In the genomic region with DNA sequence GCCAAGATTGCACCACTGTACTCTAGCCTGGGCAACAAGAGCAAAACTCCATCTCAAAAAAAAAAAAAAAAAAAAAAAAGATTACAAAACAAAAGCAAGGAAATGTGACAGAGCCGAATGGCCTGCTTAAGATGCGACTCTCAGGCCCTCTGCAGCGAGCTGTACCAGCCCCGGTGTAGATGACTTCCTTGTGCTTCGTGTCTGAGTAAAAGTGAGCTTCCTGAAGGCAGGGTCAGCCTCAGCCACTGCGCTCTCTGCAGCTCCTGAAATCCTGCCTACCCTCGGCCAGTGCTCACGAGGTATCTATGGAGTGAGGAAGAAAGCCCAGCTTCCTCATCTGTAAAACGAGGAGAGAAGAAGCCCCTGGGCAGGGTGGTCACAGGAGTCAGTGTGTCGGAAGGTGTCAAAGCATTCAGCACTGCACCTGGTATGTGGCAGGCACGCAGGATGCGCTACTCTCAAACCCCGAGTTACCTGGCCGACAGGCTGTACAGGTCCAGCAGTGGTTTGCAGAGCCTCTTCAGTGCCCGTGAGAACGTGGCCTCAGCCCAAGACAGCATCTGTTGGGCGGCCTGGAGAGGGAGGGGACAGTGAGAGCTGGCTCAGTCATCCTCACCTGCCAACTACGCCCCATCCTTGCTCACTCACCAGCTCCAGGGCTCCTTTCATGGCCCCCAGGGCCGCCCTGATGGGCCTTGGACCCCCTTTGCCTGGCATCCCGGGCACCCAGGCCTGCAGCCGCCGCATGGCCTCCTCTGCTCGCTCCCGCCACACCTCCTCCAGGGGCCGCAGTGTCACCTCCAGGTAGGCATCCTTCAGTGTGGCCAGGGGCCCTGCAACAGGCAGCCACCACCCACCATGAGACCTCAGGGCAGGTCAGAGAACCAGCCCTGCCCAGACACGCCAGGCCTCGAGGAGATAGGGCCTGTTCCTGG, we compare ENCODE assay signal across 22 cellular contexts. TPM values are rescaled to one million over a fixed set of nuclear protein-coding genes. Genes with fewer than 3 reads are reported as not detected.
A peak's percentile ranks its signal among the peaks of the same experiment; 100 is the strongest.
DNase-seq lines count a peak whose midpoint lies in the region; ATAC-seq and TF ChIP-seq lines count a peak whose summit lies in the region.
"Had no signal": no experiment of that assay in that cellular context is flagged by ENCODE, and none has a peak within 500 bp of the region (broad histone marks: within the 10 kb centered on the region; RNA-seq: fewer than 3 reads in every experiment).

No MANE protein-coding gene starts in this region.

- H3K9me3 ChIP-seq in right cardiac atrium (ENCODE audit: control insufficient read depth, low read length): no peaks in the 10 kb centered on the region
- H3K9me3 ChIP-seq: right lobe of liver, SJSA1, tibial artery had no signal

- ATAC-seq in Right ventricle myocardium inferior: no peak
- no peak for ATAC-seq in right cardiac atrium
- ATAC-seq in stimulated activated naive B cell treated with anti-CD40 and anti-IgM and Interleukin-4, amounts not matched to agents 10 μg/mL and 1 μg/mL and 100 μg/mL, for 72 hours (replicated peaks): no peak
- ATAC-seq in GM21737 (IDR thresholded peaks at IDR 0.05; ENCODE audit: unreplicated experiment): no peak
- ATAC-seq in stimulated activated naive CD8-positive, alpha-beta T cell treated with anti-CD3 and anti-CD28 coated beads, Interleukin-15, Interleukin-2, amounts not matched to agents 100 U/mL and 50 U/mL, for 24 hours: no peak
- ATAC-seq: activated T-cell treated with anti-CD3 and anti-CD28 coated beads, Interleukin-2, amount 50 U/mL, for 4 hours; right lobe of liver had no signal

- no peaks in the 10 kb centered on the region for H3K36me3 Mint-ChIP-seq in glutamatergic neuron (ENCODE audit: unreplicated experiment)
- peaks cover 0 to 2% of the 10 kb centered on the region in 2 donors for H3K36me3 Mint-ChIP-seq in stimulated activated naive B cell treated with anti-CD40 and anti-IgM and Interleukin-4, amounts not matched to agents 10 μg/mL and 1 μg/mL and 100 μg/mL, for 72 hours
- H3K36me3 Mint-ChIP-seq in activated naive CD8-positive, alpha-beta T cell treated with anti-CD3 and anti-CD28 coated beads for 36 hours: no peaks in the 10 kb centered on the region
- H3K36me3 Mint-ChIP-seq: activated naive CD4-positive, alpha-beta T cell treated with anti-CD3 and anti-CD28 coated beads, Interleukin-2, amount 10 ng/mL, durations not matched to agents 7 days and 5 days had no signal

- no peak for TF ChIP-seq CTCF in glutamatergic neuron (IDR thresholded peaks at IDR 0.05; ENCODE audit: partially characterized antibody, unreplicated experiment)

- intact Hi-C loops in Right ventricle myocardium inferior (cut with DNase I): no loop called here
- intact Hi-C loops in right cardiac atrium (cut with DNase I): loop anchor here in 1 of 4 donors (10.0 kb wide), 2 partner anchors 415 to 675 kb away; no protein-coding TSS in a partner anchor

- H3K9me3 Mint-ChIP-seq in glutamatergic neuron (ENCODE audit: unreplicated experiment): no peaks in the 10 kb centered on the region
- no peaks in the 10 kb centered on the region for H3K9me3 Mint-ChIP-seq in stimulated activated naive B cell treated with anti-CD40 and anti-IgM and Interleukin-4, amounts not matched to agents 10 μg/mL and 1 μg/mL and 100 μg/mL, for 72 hours
- H3K9me3 Mint-ChIP-seq in activated naive CD8-positive, alpha-beta T cell treated with anti-CD3 and anti-CD28 coated beads for 36 hours: no peaks in the 10 kb centered on the region
- H3K9me3 Mint-ChIP-seq: activated CD4-positive, alpha-beta memory T cell treated with anti-CD3 and anti-CD28 coated beads, Interleukin-2, amount 10 ng/mL, durations not matched to agents 7 days and 5 days; activated naive CD4-positive, alpha-beta T cell treated with anti-CD3 and anti-CD28 coated beads, Interleukin-2, amount 10 ng/mL, durations not matched to agents 7 days and 5 days; activated T-cell treated with anti-CD3 and anti-CD28 coated beads, Interleukin-2, amount 50 U/mL, for 4 hours; CD8-positive, alpha-beta memory T cell had no signal

- H3K27ac ChIP-seq in right cardiac atrium (ENCODE audit: low read length): no peak overlapping the region
- H3K27ac ChIP-seq: right lobe of liver, SJSA1, tibial artery had no signal

- H3K27me3 ChIP-seq in right cardiac atrium (ENCODE audit: control insufficient read depth, insufficient read depth): no peaks in the 10 kb centered on the region
- H3K27me3 ChIP-seq: right lobe of liver, SJSA1, tibial artery had no signal

- no peak overlapping the region for H3K4me3 Mint-ChIP-seq in glutamatergic neuron (ENCODE audit: unreplicated experiment)
- H3K4me3 Mint-ChIP-seq in stimulated activated naive B cell treated with anti-CD40 and anti-IgM and Interleukin-4, amounts not matched to agents 10 μg/mL and 1 μg/mL and 100 μg/mL, for 72 hours: no peak overlapping the region
- no peak overlapping the region for H3K4me3 Mint-ChIP-seq in activated naive CD8-positive, alpha-beta T cell treated with anti-CD3 and anti-CD28 coated beads for 36 hours
- H3K4me3 Mint-ChIP-seq: activated CD4-positive, alpha-beta memory T cell treated with anti-CD3 and anti-CD28 coated beads, Interleukin-2, amount 10 ng/mL, durations not matched to agents 7 days and 5 days; activated naive CD4-positive, alpha-beta T cell treated with anti-CD3 and anti-CD28 coated beads, Interleukin-2, amount 10 ng/mL, durations not matched to agents 7 days and 5 days; activated T-cell treated with anti-CD3 and anti-CD28 coated beads, Interleukin-2, amount 50 U/mL, for 4 hours; CD8-positive, alpha-beta memory T cell; immature natural killer cell had no signal

- no peak overlapping the region for H3K27ac Mint-ChIP-seq in glutamatergic neuron (ENCODE audit: unreplicated experiment)
- H3K27ac Mint-ChIP-seq in stimulated activated naive B cell treated with anti-CD40 and anti-IgM and Interleukin-4, amounts not matched to agents 10 μg/mL and 1 μg/mL and 100 μg/mL, for 72 hours: peak overlapping the region; percentile 25
- no peak overlapping the region for H3K27ac Mint-ChIP-seq in activated naive CD8-positive, alpha-beta T cell treated with anti-CD3 and anti-CD28 coated beads for 36 hours
- H3K27ac Mint-ChIP-seq: activated naive CD4-positive, alpha-beta T cell treated with anti-CD3 and anti-CD28 coated beads, Interleukin-2, amount 10 ng/mL, durations not matched to agents 7 days and 5 days; immature natural killer cell had no signal

- H3K4me3 ChIP-seq in right cardiac atrium (ENCODE audit: low read length): no peak overlapping the region
- H3K4me3 ChIP-seq: right lobe of liver, SJSA1, tibial artery had no signal

- no peaks in the 10 kb centered on the region for H3K4me1 ChIP-seq in right cardiac atrium (ENCODE audit: control insufficient read depth, insufficient read depth, low read length)
- H3K4me1 ChIP-seq: right lobe of liver had no signal

- 84% methylated on average over 27 of the region's 27 CpGs for WGBS in right cardiac atrium

- peak; percentile 58 for DNase-seq in Right ventricle myocardium inferior (ENCODE audit: missing footprints)
- no peak for DNase-seq in right cardiac atrium
- peak; percentile 38 for DNase-seq in NCI-H2029 (lab: John Stamatoyannopoulos, UW)
- peak; percentile 14 for DNase-seq in glutamatergic neuron
- DNase-seq in stimulated activated naive B cell treated with anti-CD40 and anti-IgM and Interleukin-4, amounts not matched to agents 10 μg/mL and 1 μg/mL and 100 μg/mL, for 72 hours: no peak
- no peak for DNase-seq in stimulated activated naive CD8-positive, alpha-beta T cell treated with anti-CD3 and anti-CD28 coated beads, Interleukin-15, Interleukin-2, amounts not matched to agents 100 U/mL and 50 U/mL, for 24 hours
- DNase-seq in activated naive CD8-positive, alpha-beta T cell treated with anti-CD3 and anti-CD28 coated beads for 36 hours: no peak
- DNase-seq: activated CD4-positive, alpha-beta memory T cell treated with anti-CD3 and anti-CD28 coated beads, Interleukin-2, amount 10 ng/mL, durations not matched to agents 7 days and 5 days; activated CD4-positive, CD25-positive, alpha-beta regulatory T cell; activated naive CD4-positive, alpha-beta T cell treated with anti-CD3 and anti-CD28 coated beads, Interleukin-2, amount 10 ng/mL, durations not matched to agents 7 days and 5 days; activated T-cell treated with anti-CD3 and anti-CD28 coated beads, Interleukin-2, amount 50 U/mL, for 4 hours; CD8-positive, alpha-beta memory T cell; EL; head of caudate nucleus; immature natural killer cell; NCI-H524 treated with DMSO at 0.1 percent for 48 hours; occipital lobe; stimulated activated naive CD4-positive, alpha-beta T cell treated with Interleukin-2 at 50 U/mL for 16 hours had no signal

- H3K4me1 Mint-ChIP-seq in glutamatergic neuron (ENCODE audit: low read depth, unreplicated experiment): peaks cover 10% of the 10 kb centered on the region
- peaks cover 17% of the 10 kb centered on the region in 2 donors for H3K4me1 Mint-ChIP-seq in stimulated activated naive B cell treated with anti-CD40 and anti-IgM and Interleukin-4, amounts not matched to agents 10 μg/mL and 1 μg/mL and 100 μg/mL, for 72 hours
- peaks cover 3% of the 10 kb centered on the region for H3K4me1 Mint-ChIP-seq in activated naive CD8-positive, alpha-beta T cell treated with anti-CD3 and anti-CD28 coated beads for 36 hours
- H3K4me1 Mint-ChIP-seq: CD8-positive, alpha-beta memory T cell; immature natural killer cell had no signal

- no peaks in the 10 kb centered on the region for H3K27me3 Mint-ChIP-seq in glutamatergic neuron (ENCODE audit: unreplicated experiment)
- H3K27me3 Mint-ChIP-seq in stimulated activated naive B cell treated with anti-CD40 and anti-IgM and Interleukin-4, amounts not matched to agents 10 μg/mL and 1 μg/mL and 100 μg/mL, for 72 hours: peaks cover 10 to 13% of the 10 kb centered on the region in 2 donors
- no peaks in the 10 kb centered on the region for H3K27me3 Mint-ChIP-seq in activated naive CD8-positive, alpha-beta T cell treated with anti-CD3 and anti-CD28 coated beads for 36 hours

RNA-seq across cellular contexts. Expression of a gene that starts 44.6 kb away (rescaled TPM):
- total RNA-seq in Right ventricle myocardium inferior: 0.76 TPM
- under 1 TPM in 3 of 4 donors, not detected in 1; 0.40 to 0.97 (median 0.67) TPM for total RNA-seq in right cardiac atrium
- polyA plus RNA-seq in right cardiac atrium: 0.20 TPM
- 4.2 TPM for total RNA-seq in glutamatergic neuron (ENCODE audit: unreplicated experiment)
- total RNA-seq in activated naive CD8-positive, alpha-beta T cell treated with anti-CD3 and anti-CD28 coated beads for 36 hours: 10 to 100 TPM; 50.1 to 56.1 TPM

Comparison
In these comparisons a context has a peak if more than half of its experiments do, and no peak if none do; other contexts are left out.
1. DNase-seq: peak in Right ventricle myocardium inferior (single experiment), NCI-H2029 (single experiment) and glutamatergic neuron (single experiment); none in right cardiac atrium (0 of 3), stimulated activated naive B cell treated with anti-CD40 and anti-IgM and Interleukin-4, amounts not matched to agents 10 μg/mL and 1 μg/mL and 100 μg/mL, for 72 hours (single experiment), stimulated activated naive CD8-positive, alpha-beta T cell treated with anti-CD3 and anti-CD28 coated beads, Interleukin-15, Interleukin-2, amounts not matched to agents 100 U/mL and 50 U/mL, for 24 hours (single experiment) and activated naive CD8-positive, alpha-beta T cell treated with anti-CD3 and anti-CD28 coated beads for 36 hours (single experiment).